8 cellular contexts compared by ENCODE assay signal in genomic region chr3:9503283-9503682, GRCh38. TPM values are rescaled to one million over a fixed set of nuclear protein-coding genes. Genes with fewer than 3 reads are reported as not detected.
DNase-seq lines count a peak whose midpoint lies in the region; ATAC-seq, FAIRE-seq and TF ChIP-seq lines count a peak whose summit lies in the region.

No MANE protein-coding gene starts in this region.

- dilution Hi-C loops in keratinocyte (cut with MboI; ENCODE audit: extremely low pct_ligation_motif_present, low sequenced_read_pairs): no loop called here

- H3K4me2 ChIP-seq in keratinocyte (ENCODE audit: control insufficient read depth, extremely low read depth, insufficient read depth, low read depth, low read length): no peak overlapping the region

- DNase-seq in AG08395 (ENCODE audit: low spot score): peak; percentile 67
- peak; percentile 69 to 73 for DNase-seq in NCI-H2081 (lab: John Stamatoyannopoulos, UW)
- DNase-seq in breast epithelium (ENCODE audit: low spot score in 2 of 2): peak in 1 of 2 donors; percentile 27
- DNase-seq in keratinocyte (ENCODE audit: low read depth, low spot score): peak; percentile 46
- DNase-seq in stimulated activated CD4-positive, alpha-beta T cell treated with anti-CD3 and anti-CD28 coated beads, Interleukin-1b, Interleukin-23, amount 100 ng/mL, for 48 hours: peak; percentile 66
- DNase-seq in amniotic stem cell (lab: John Stamatoyannopoulos, UW): no peak

- H3K4me1 ChIP-seq in breast epithelium (no peaks in the 10 kb centered on the region), keratinocyte (ENCODE audit: control insufficient read depth, extremely low read depth, insufficient read depth, low read length) (peaks cover 10% of the 10 kb centered on the region)

- peak; percentile 96 for TF ChIP-seq CTCF in VCaP (conservative IDR thresholded peaks at IDR 0.05)
- TF ChIP-seq CTCF in breast epithelium (IDR thresholded peaks at IDR 0.05): peak; percentile 51 to 76 (median 53)
- peak; percentile 89 to 98 (median 91) for TF ChIP-seq CTCF in keratinocyte (optimal IDR thresholded peaks at IDR 0.05 in 1 of 3, IDR thresholded peaks at IDR 0.05 in 1 of 3, conservative IDR thresholded peaks at IDR 0.05 in 1 of 3; ENCODE audit: extremely low read depth in 1 of 3, insufficient read depth in 2 of 3, low read length in 3 of 3)

- H2AFZ ChIP-seq in keratinocyte (ENCODE audit: control insufficient read depth, low read length): no peak overlapping the region

- no peak overlapping the region for H3K9ac ChIP-seq in keratinocyte (ENCODE audit: control insufficient read depth, extremely low read depth, insufficient read depth, low read length)

- no peaks in the 10 kb centered on the region for H3K9me3 ChIP-seq in breast epithelium
- H3K9me3 ChIP-seq in keratinocyte (ENCODE audit: control insufficient read depth, low read depth, low read length): no peaks in the 10 kb centered on the region

- H3K4me3 ChIP-seq in breast epithelium (no peak overlapping the region), keratinocyte (ENCODE audit: control insufficient read depth in 2 of 3, extremely low read depth in 1 of 3, insufficient read depth in 2 of 3, low read depth in 1 of 3, low read length in 3 of 3) (no peak overlapping the region)

- H3K27ac ChIP-seq in VCaP: no peak overlapping the region
- H3K27ac ChIP-seq in breast epithelium: no peak overlapping the region
- H3K27ac ChIP-seq in keratinocyte (ENCODE audit: control insufficient read depth, insufficient read depth, low read length): no peak overlapping the region

- no peaks in the 10 kb centered on the region for H3K79me2 ChIP-seq in keratinocyte (ENCODE audit: control insufficient read depth, insufficient read depth, low read length)

- peak; percentile 50 for ATAC-seq in GM18870 (IDR thresholded peaks at IDR 0.05; ENCODE audit: unreplicated experiment)

- peak; percentile 65 for FAIRE-seq in keratinocyte (lab: Jason Lieb, UNC)

- H4K20me1 ChIP-seq in keratinocyte (ENCODE audit: control insufficient read depth, extremely low read depth, insufficient read depth, low read length): no peaks in the 10 kb centered on the region

- intact Hi-C loops in breast epithelium (cut with DNase I; ENCODE audit: low total_unique reads): no loop called here

- H3K27me3 ChIP-seq in breast epithelium (peaks cover 2 to 26% of the 10 kb centered on the region in 2 donors), keratinocyte (ENCODE audit: control insufficient read depth, extremely low read depth, insufficient read depth, low read length) (peaks cover 14% of the 10 kb centered on the region)

- no peaks in the 10 kb centered on the region for H3K9me1 ChIP-seq in keratinocyte (ENCODE audit: control insufficient read depth, extremely low read depth, insufficient read depth, low read length)

- no peak for TF ChIP-seq POLR2A in breast epithelium (IDR thresholded peaks at IDR 0.05)

- H3K36me3 ChIP-seq in breast epithelium (no peaks in the 10 kb centered on the region), keratinocyte (ENCODE audit: control insufficient read depth in 2 of 2, extremely low read depth in 1 of 2, insufficient read depth in 2 of 2, low read length in 2 of 2) (no peaks in the 10 kb centered on the region)

RNA-seq across cellular contexts. Expression of gene LHFPL4, which starts 50.3 kb away (rescaled TPM):
- not detected for total RNA-seq in breast epithelium
- polyA plus RNA-seq in keratinocyte: 0.03 TPM in 1 of 3 replicates, not detected in the others
- not detected for polyA plus RNA-seq in keratinocyte (2011; ENCODE audit: low read depth)
- polyA plus RNA-seq in keratinocyte (2011; cell fraction: cytosol; rRNA removed): 0.01 TPM in 1 of 2 replicates, not detected in the other
- 0.07 TPM in 1 of 2 replicates, not detected in the other for polyA plus RNA-seq in keratinocyte (2011; cell fraction: nucleus; rRNA removed)
- 0.02 and 0.11 TPM in 2 replicates for polyA plus RNA-seq in keratinocyte (2012; ENCODE audit: low replicate concordance)
- 0.07 TPM in 2 of 3 replicates, not detected in the other for polyA minus RNA-seq in keratinocyte
- not detected for polyA minus RNA-seq in keratinocyte (2011; cell fraction: cytosol; rRNA and poly(A)+ RNA removed)
- not detected in 2 replicates for polyA minus RNA-seq in keratinocyte (2011; cell fraction: nucleus; rRNA and poly(A)+ RNA removed)
